In genomic region chr11:120401506-120401905, GRCh38 we compare ENCODE assay signal across 16 cellular contexts.
DNase-seq lines count a peak whose midpoint lies in the region; FAIRE-seq and TF ChIP-seq lines count a peak whose summit lies in the region.
"Had no signal": no experiment of that assay in that cellular context is flagged by ENCODE, and none has a peak within 500 bp of the region (broad histone marks: within the 10 kb centered on the region; RNA-seq: fewer than 3 reads in every experiment).

No MANE protein-coding gene starts in this region.

- H3K27ac Mint-ChIP-seq in endothelial cell (ENCODE audit: unreplicated experiment), result peak overlapping the region; percentile 91
- H3K27ac Mint-ChIP-seq: progenitor cell of endocrine pancreas had no signal

- H3K4me1 Mint-ChIP-seq in endothelial cell (ENCODE audit: unreplicated experiment), result peaks cover 57% of the 10 kb centered on the region

- peaks cover 11% of the 10 kb centered on the region for H4K20me1 ChIP-seq in neural cell (ENCODE audit: insufficient read depth)

- no peak overlapping the region for H2AFZ ChIP-seq in neural cell (ENCODE audit: low read depth, low read length)

- H3K9me2 ChIP-seq in neural cell (ENCODE audit: insufficient read depth, low read length), result no peaks in the 10 kb centered on the region

- no peaks in the 10 kb centered on the region for H3K36me3 Mint-ChIP-seq in endothelial cell (ENCODE audit: low read depth, unreplicated experiment)

- no peak overlapping the region for H3K9ac ChIP-seq in neural cell (ENCODE audit: low read length)

- H3K27ac ChIP-seq in neural cell (ENCODE audit: low read length), result no peak overlapping the region

- H3K4me3 ChIP-seq in neural cell (ENCODE audit: low read length), result no peak overlapping the region

- no peak for TF ChIP-seq RAD21 in neural cell (conservative IDR thresholded peaks at IDR 0.05)

- peak overlapping the region; percentile 27 for H3K4me2 ChIP-seq in neural cell (ENCODE audit: low read length)

- no peak overlapping the region for H3K4me3 Mint-ChIP-seq in endothelial cell (ENCODE audit: unreplicated experiment)

- no peaks in the 10 kb centered on the region for H3K9me3 Mint-ChIP-seq in endothelial cell (ENCODE audit: unreplicated experiment)

- peaks cover 1% of the 10 kb centered on the region for H3K27me3 Mint-ChIP-seq in endothelial cell (ENCODE audit: unreplicated experiment)
- H3K27me3 Mint-ChIP-seq: progenitor cell of endocrine pancreas had no signal

- H3K79me2 ChIP-seq in neural cell (replicated peaks; ENCODE audit: insufficient read depth, low read length), result peaks cover 72% of the 10 kb centered on the region

- TF ChIP-seq CTCF in D721Med (IDR thresholded peaks at IDR 0.05; ENCODE audit: insufficient read depth, missing control alignments) (no peak), endothelial cell (IDR thresholded peaks at IDR 0.05; ENCODE audit: unreplicated experiment) (no peak), neural cell (IDR thresholded peaks at IDR 0.05; ENCODE audit: poor library complexity, severe bottlenecking) (no peak)

- FAIRE-seq in D721Med (lab: Jason Lieb, UNC), result peak; percentile 32
- FAIRE-seq: H1 had no signal

- H3K9me3 ChIP-seq in neural cell (ENCODE audit: low read length), result no peaks in the 10 kb centered on the region
- H3K9me3 ChIP-seq: BE2C had no signal

- TF ChIP-seq EP300 in neural cell (conservative IDR thresholded peaks at IDR 0.05; ENCODE audit: poor library complexity, severe bottlenecking), result no peak

- peaks cover under 1% of the 10 kb centered on the region for H3K36me3 ChIP-seq in neural cell (ENCODE audit: insufficient read depth, low read length)
- H3K36me3 ChIP-seq: BE2C had no signal

- H3F3A ChIP-seq in neural cell (ENCODE audit: insufficient read depth, low read length, poor library complexity, severe bottlenecking), result no peaks in the 10 kb centered on the region

- DNase-seq in D721Med (ENCODE audit: insufficient read length, low spot score) (no peak), NCI-H69 (lab: John Stamatoyannopoulos, UW) (peak; percentile 26), endothelial cell (ENCODE audit: low spot score) (no peak), SW480 (ENCODE audit: low spot score) (no peak), NCI-H345 treated with DMSO at 0.1 percent for 48 hours (lab: John Stamatoyannopoulos, UW; ENCODE audit: unreplicated experiment) (no peak), SKM-1 (lab: John Stamatoyannopoulos, UW; ENCODE audit: unreplicated experiment) (no peak), NCI-H510A treated with DMSO at 0.1 percent for 48 hours (lab: John Stamatoyannopoulos, UW) (no peak)
- DNase-seq: activated effector memory CD4-positive, alpha-beta T cell treated with anti-CD3 and anti-CD28 coated beads, Interleukin-2, amount 50 U/mL, for 16 hours; BE2C; midbrain; NCI-H446 treated with DMSO at 0.1 percent for 48 hours; RPMI8226; stimulated activated naive CD4-positive, alpha-beta T cell had no signal

- H3K27me3 ChIP-seq in neural cell (ENCODE audit: insufficient read depth, low read depth, low read length), result no peaks in the 10 kb centered on the region
- H3K27me3 ChIP-seq: BE2C had no signal

TF ChIP-seq in neural cell, 6 proteins besides CTCF, POLR2A, EP300 and RAD21:
- TF ChIP-seq MXI1 (conservative IDR thresholded peaks at IDR 0.05; ENCODE audit: poor library complexity, severe bottlenecking) (no peak), TAF1 (IDR thresholded peaks at IDR 0.05; ENCODE audit: low read depth) (no peak), POLR2AphosphoS5 (IDR thresholded peaks at IDR 0.05) (no peak), REST (IDR thresholded peaks at IDR 0.05; ENCODE audit: borderline replicate concordance) (no peak), SMC3 (conservative IDR thresholded peaks at IDR 0.05; ENCODE audit: poor library complexity) (no peak), EZH2 (IDR thresholded peaks at IDR 0.05; ENCODE audit: borderline replicate concordance, insufficient read depth, low read length, poor library complexity, severe bottlenecking) (no peak)
TF ChIP-seq in neural cell: peak in this region for 0.
